ENCODE assay signal across 11 cellular contexts in genomic region chr11:127789887-127790286, GRCh38.
DNase-seq lines count a peak whose midpoint lies in the region; ATAC-seq and TF ChIP-seq lines count a peak whose summit lies in the region.
"Had no signal": no experiment of that assay in that cellular context is flagged by ENCODE, and none has a peak within 500 bp of the region (broad histone marks: within the 10 kb centered on the region; RNA-seq: fewer than 3 reads in every experiment).

No MANE protein-coding gene starts in this region.

- intact Hi-C loops in right lobe of liver (cut with DNase I) (no loop called here), heart left ventricle (cut with DNase I) (no loop called here)

- no peaks in the 10 kb centered on the region for H3K36me3 ChIP-seq in RWPE2 (ENCODE audit: low read depth)
- no peaks in the 10 kb centered on the region for H3K36me3 ChIP-seq in right lobe of liver
- no peaks in the 10 kb centered on the region for H3K36me3 ChIP-seq in heart left ventricle
- H3K36me3 ChIP-seq: uterus had no signal

- no peak for TF ChIP-seq POLR2A in right lobe of liver (IDR thresholded peaks at IDR 0.05)
- TF ChIP-seq POLR2A in heart left ventricle (IDR thresholded peaks at IDR 0.05): no peak

- H3K27me3 ChIP-seq in RWPE2 (ENCODE audit: insufficient read depth, poor library complexity, severe bottlenecking) (no peaks in the 10 kb centered on the region), right lobe of liver (no peaks in the 10 kb centered on the region), heart left ventricle (no peaks in the 10 kb centered on the region)
- H3K27me3 ChIP-seq: uterus had no signal

- ATAC-seq in RWPE2 (ENCODE audit: low read depth) (peak; percentile 66), right lobe of liver (peak; percentile 67 to 84 (median 81)), GM18498 (IDR thresholded peaks at IDR 0.05; ENCODE audit: unreplicated experiment) (no peak), heart left ventricle (no peak), GM19395 (IDR thresholded peaks at IDR 0.05; ENCODE audit: unreplicated experiment) (no peak)
- ATAC-seq: activated T-cell treated with anti-CD3 and anti-CD28 coated beads, Interleukin-2, amount 50 U/mL, for 4 hours had no signal

- 47% methylated on average over 7 of the region's 7 CpGs for WGBS in right lobe of liver (ENCODE audit: insufficient coverage, low coverage, low lambda C conversion rate, missing lambda C conversion rate)
- 62 to 71% (median 66%) methylated on average over 7 of the region's 7 CpGs for whole genome bisulfite sequencing in heart left ventricle, 4 donors

- H3K4me3 ChIP-seq in RWPE2 (ENCODE audit: severe bottlenecking) (no peak overlapping the region), right lobe of liver (no peak overlapping the region), heart left ventricle (no peak overlapping the region)
- H3K4me3 ChIP-seq: uterus had no signal

- TF ChIP-seq CTCF in RWPE2 (IDR thresholded peaks at IDR 0.05; ENCODE audit: poor library complexity, severe bottlenecking): peak; percentile 40
- TF ChIP-seq CTCF in right lobe of liver (IDR thresholded peaks at IDR 0.05): peak; percentile 44 to 54 (median 50)
- TF ChIP-seq CTCF in heart left ventricle (IDR thresholded peaks at IDR 0.05): peak in 5 of 12 donors; percentile 10 to 33 (median 17)

- DNase-seq in ELF-1 (ENCODE audit: low read depth, low spot score): peak; percentile 44
- DNase-seq in HK-2 (ENCODE audit: unreplicated experiment): peak; percentile 4
- DNase-seq in RWPE2 (ENCODE audit: low spot score): no peak
- DNase-seq in right lobe of liver: peak in 2 of 3 donors; percentile 32 to 51
- DNase-seq in heart left ventricle: no peak
- no peak for DNase-seq in KG1 (lab: John Stamatoyannopoulos, UW)
- DNase-seq: activated T-cell treated with anti-CD3 and anti-CD28 coated beads, Interleukin-2, amount 50 U/mL, for 4 hours; NCI-H524 treated with DMSO at 0.1 percent for 48 hours; uterus had no signal

- H3K9me3 ChIP-seq in RWPE2 (ENCODE audit: severe bottlenecking) (no peaks in the 10 kb centered on the region), right lobe of liver (no peaks in the 10 kb centered on the region), heart left ventricle (no peaks in the 10 kb centered on the region)
- H3K9me3 ChIP-seq: uterus had no signal

- no peaks in the 10 kb centered on the region for H3K4me1 ChIP-seq in RWPE2 (ENCODE audit: insufficient read depth, poor library complexity, severe bottlenecking)
- H3K4me1 ChIP-seq in right lobe of liver: no peaks in the 10 kb centered on the region
- H3K4me1 ChIP-seq in heart left ventricle: no peaks in the 10 kb centered on the region
- H3K4me1 ChIP-seq: uterus had no signal

- H3K27ac ChIP-seq in RWPE2 (ENCODE audit: poor library complexity, severe bottlenecking): no peak overlapping the region
- no peak overlapping the region for H3K27ac ChIP-seq in right lobe of liver
- H3K27ac ChIP-seq in heart left ventricle: no peak overlapping the region
- H3K27ac ChIP-seq: uterus had no signal

Comparison
In these comparisons a context has a peak if more than half of its experiments do, and no peak if none do; other contexts are left out.
1. DNase-seq: peak in ELF-1 (single experiment), HK-2 (single experiment) and right lobe of liver (2 of 3); none in RWPE2 (single experiment), heart left ventricle (0 of 5) and KG1 (single experiment).
2. ATAC-seq: peak in RWPE2 (single experiment) and right lobe of liver (4 of 4); none in GM18498 (single experiment), heart left ventricle (0 of 4) and GM19395 (single experiment).